Comparison of ENCODE assay signal across 9 cellular contexts in genomic region chr9:97803167-97804058, GRCh38. TPM values are rescaled to one million over a fixed set of nuclear protein-coding genes. Genes with fewer than 3 reads are reported as not detected.
DNase-seq lines count a peak whose midpoint lies in the region; ATAC-seq and TF ChIP-seq lines count a peak whose summit lies in the region.
"Had no signal": no experiment of that assay in that cellular context is flagged by ENCODE, and none has a peak within 500 bp of the region (broad histone marks: within the 10 kb centered on the region; RNA-seq: fewer than 3 reads in every experiment).

No MANE protein-coding gene starts in this region.

- H3K4me1 ChIP-seq in DOHH2 (ENCODE audit: control insufficient read depth, low read length) (peaks cover 12% of the 10 kb centered on the region), adrenal gland (replicated peaks in 1 of 2) (peaks cover 6% of the 10 kb centered on the region in 2 donors), right cardiac atrium (ENCODE audit: control insufficient read depth, insufficient read depth, low read length) (no peaks in the 10 kb centered on the region), rectal smooth muscle tissue (ENCODE audit: control insufficient read depth, insufficient read depth, low read length) (no peaks in the 10 kb centered on the region), vagina (peaks cover 11% of the 10 kb centered on the region)

- no peaks in the 10 kb centered on the region for H3F3A ChIP-seq in DOHH2 (ENCODE audit: control insufficient read depth, insufficient read depth)

- H3K27me3 ChIP-seq in DOHH2 (ENCODE audit: control insufficient read depth, low read length) (peaks cover 16% of the 10 kb centered on the region), MG63 (no peaks in the 10 kb centered on the region), adrenal gland (no peaks in the 10 kb centered on the region), right cardiac atrium (ENCODE audit: control insufficient read depth, insufficient read depth) (no peaks in the 10 kb centered on the region), rectal smooth muscle tissue (ENCODE audit: control insufficient read depth, insufficient read depth, low read length) (peaks cover 3% of the 10 kb centered on the region), vagina (peaks cover 6% of the 10 kb centered on the region)

- 0 out of 2 replicates have a peak overlapping the region, but pooled peaks have one; percentile 8 for H3K27ac ChIP-seq in DOHH2 (ENCODE audit: low read depth, low read length)
- no peak overlapping the region for H3K27ac ChIP-seq in adrenal gland
- H3K27ac ChIP-seq in right cardiac atrium (ENCODE audit: low read length): no peak overlapping the region
- H3K27ac ChIP-seq in rectal smooth muscle tissue (ENCODE audit: low read depth, low read length): no peak overlapping the region
- peak overlapping the region; percentile 36 for H3K27ac ChIP-seq in vagina

- no peaks in the 10 kb centered on the region for H3K9me3 ChIP-seq in DOHH2 (ENCODE audit: control insufficient read depth, insufficient read depth, low read length)
- H3K9me3 ChIP-seq in MG63: no peaks in the 10 kb centered on the region
- no peaks in the 10 kb centered on the region for H3K9me3 ChIP-seq in adrenal gland (replicated peaks in 1 of 3)
- no peaks in the 10 kb centered on the region for H3K9me3 ChIP-seq in right cardiac atrium (ENCODE audit: control insufficient read depth, low read length)
- no peaks in the 10 kb centered on the region for H3K9me3 ChIP-seq in vagina

- H3K36me3 ChIP-seq in DOHH2 (ENCODE audit: control insufficient read depth, low read length) (no peaks in the 10 kb centered on the region), MG63 (no peaks in the 10 kb centered on the region), adrenal gland (replicated peaks in 1 of 2) (no peaks in the 10 kb centered on the region), rectal smooth muscle tissue (ENCODE audit: control insufficient read depth, insufficient read depth, low read length) (no peaks in the 10 kb centered on the region), vagina (no peaks in the 10 kb centered on the region)

- no peaks in the 10 kb centered on the region for H3K79me2 ChIP-seq in DOHH2 (ENCODE audit: control insufficient read depth, low read length)

- peak; percentile 15 for TF ChIP-seq CTCF in DOHH2 (IDR thresholded peaks at IDR 0.05; ENCODE audit: low read depth, low read length, poor library complexity, severe bottlenecking)
- peak in 1 of 6 experiments; percentile 36 for TF ChIP-seq CTCF in adrenal gland (IDR thresholded peaks at IDR 0.05)
- peak in 1 of 3 experiments; percentile 18 for TF ChIP-seq CTCF in vagina (IDR thresholded peaks at IDR 0.05)

- whole genome bisulfite sequencing in adrenal gland, 4 donors: 1 to 4% (median 2%) methylated on average over 32 to 75 of the region's 75 CpGs
- 2% methylated on average over 75 of the region's 75 CpGs for WGBS in right cardiac atrium

- H3K4me2 ChIP-seq in DOHH2 (ENCODE audit: low read length): peak overlapping the region; percentile 75

- H4K20me1 ChIP-seq in DOHH2 (ENCODE audit: control insufficient read depth, insufficient read depth, low read depth, low read length): no peaks in the 10 kb centered on the region

- no peak overlapping the region for H3K9ac ChIP-seq in rectal smooth muscle tissue (ENCODE audit: low read length)

- intact Hi-C loops in adrenal gland (cut with DNase I) (no loop called here), right cardiac atrium (cut with DNase I) (loop anchor here in 1 of 4 donors (10.0 kb wide), 1 partner anchor 89 kb away; no protein-coding TSS in a partner anchor), vagina (cut with DNase I) (no loop called here)

- H3K9me2 ChIP-seq in DOHH2 (replicated peaks; ENCODE audit: control insufficient read depth, low read length): no peaks in the 10 kb centered on the region

- H3K4me3 ChIP-seq in DOHH2 (ENCODE audit: low read length) (peak overlapping the region; percentile 75), MG63 (peak overlapping the region; percentile 49), adrenal gland (peak overlapping the region in 1 of 4 donors; percentile 57), right cardiac atrium (ENCODE audit: low read length) (peak overlapping the region; percentile 30), rectal smooth muscle tissue (ENCODE audit: low read length) (peak overlapping the region; percentile 55), vagina (peak overlapping the region; percentile 27 to 40)

- ATAC-seq in right cardiac atrium: peak; percentile 97 to 98

- TF ChIP-seq POLR2A in adrenal gland (IDR thresholded peaks at IDR 0.05) (no peak), vagina (IDR thresholded peaks at IDR 0.05) (no peak)

- peak; percentile 8 for DNase-seq in GOT3 (lab: John Stamatoyannopoulos, UW)
- peak; percentile 65 for DNase-seq in MG63
- peak; percentile 68 for DNase-seq in SW480 (ENCODE audit: low spot score)
- DNase-seq in adrenal gland: peak; percentile 68 to 85 (median 78)
- DNase-seq in right cardiac atrium: peak; percentile 82 to 92 (median 92)
- no peak for DNase-seq in vagina (ENCODE audit: extremely low spot score in 2 of 2)

RNA-seq across cellular contexts. Expression of gene FOXE1, which starts 49.6 kb away (rescaled TPM):
- total RNA-seq in MG63 (2014; rRNA removed; shearing (Covaris generic); ENCODE audit: low replicate concordance): not detected in 2 replicates
- total RNA-seq in adrenal gland: under 1 TPM in 1 of 8 donors, not detected in 7; 0.78 TPM
- polyA plus RNA-seq in adrenal gland: not detected
- not detected for total RNA-seq in right cardiac atrium
- not detected for polyA plus RNA-seq in right cardiac atrium
- total RNA-seq in vagina: 7.9 TPM
- total RNA-seq: subcutaneous adipose tissue had no signal

Comparison
In these comparisons a context has a peak if more than half of its experiments do, and no peak if none do; other contexts are left out.
1. H3K27ac ChIP-seq: peak in DOHH2 (single experiment) and vagina (single experiment); none in adrenal gland (0 of 5), right cardiac atrium (single experiment) and rectal smooth muscle tissue (single experiment).
2. DNase-seq: peak in GOT3 (single experiment), MG63 (single experiment), SW480 (single experiment), adrenal gland (7 of 7) and right cardiac atrium (3 of 3); none in vagina (0 of 2).